Comparison of ENCODE assay signal across 11 cellular contexts in genomic region chr13:19713186-19713965, GRCh38.
DNase-seq lines count a peak whose midpoint lies in the region; ATAC-seq, FAIRE-seq and TF ChIP-seq lines count a peak whose summit lies in the region.
"Had no signal": no experiment of that assay in that cellular context is flagged by ENCODE, and none has a peak within 500 bp of the region (broad histone marks: within the 10 kb centered on the region; RNA-seq: fewer than 3 reads in every experiment).

No MANE protein-coding gene starts in this region.

- no peak overlapping the region for H3K4me3 ChIP-seq in astrocyte of the cerebellum (ENCODE audit: low read depth, low read length)
- no peak overlapping the region for H3K4me3 ChIP-seq in mesenchymal stem cell (ENCODE audit: insufficient read depth in 1 of 2, low read depth in 1 of 2, low read length in 2 of 2)
- no peak overlapping the region for H3K4me3 ChIP-seq in esophagus squamous epithelium
- H3K4me3 ChIP-seq: SJCRH30 had no signal

- no peak overlapping the region for H3K9ac ChIP-seq in mesenchymal stem cell (ENCODE audit: low read length)

- H4K91ac ChIP-seq in mesenchymal stem cell (ENCODE audit: low read length), result no peak overlapping the region

- FAIRE-seq in G401.6 (lab: Jason Lieb, UNC), result peak; percentile 28

- intact Hi-C loops in esophagus squamous epithelium (cut with DNase I), result no loop called here

- H3K14ac ChIP-seq in mesenchymal stem cell (ENCODE audit: low read length in 2 of 2), result no peak overlapping the region

- no peak overlapping the region for H2AK5ac ChIP-seq in mesenchymal stem cell (ENCODE audit: low read length, severe bottlenecking)

- H3K18ac ChIP-seq in mesenchymal stem cell (ENCODE audit: low read depth in 1 of 2, low read length in 2 of 2), result no peak overlapping the region

- H3K23ac ChIP-seq in mesenchymal stem cell (ENCODE audit: low read length in 2 of 2), result no peak overlapping the region

- no peak overlapping the region for H2BK12ac ChIP-seq in mesenchymal stem cell (ENCODE audit: low read length in 2 of 2)

- no peak overlapping the region for H3K4me2 ChIP-seq in mesenchymal stem cell (ENCODE audit: low read length, poor library complexity, severe bottlenecking)

- no peak overlapping the region for H3K4ac ChIP-seq in mesenchymal stem cell (ENCODE audit: low read depth in 1 of 2, low read length in 2 of 2)

- TF ChIP-seq CTCF in astrocyte of the cerebellum (IDR thresholded peaks at IDR 0.05; ENCODE audit: low read depth, low read length, missing control alignments) (no peak), esophagus squamous epithelium (IDR thresholded peaks at IDR 0.05) (no peak)

- 45% methylated on average over 8 of the region's 10 CpGs for WGBS in mesenchymal stem cell
- WGBS in esophagus squamous epithelium, 2 donors, result 63 to 71% methylated on average over 10 of the region's 10 CpGs

- H3K9me3 ChIP-seq in mesenchymal stem cell (ENCODE audit: control insufficient read depth, low read length), result no peaks in the 10 kb centered on the region
- H3K9me3 ChIP-seq in esophagus squamous epithelium, result no peaks in the 10 kb centered on the region
- H3K9me3 ChIP-seq: SJCRH30 had no signal

- no peak for ATAC-seq in HG02938 (IDR thresholded peaks at IDR 0.05; ENCODE audit: unreplicated experiment)

- in situ Hi-C loops in astrocyte of the cerebellum (cut with HindIII; ENCODE audit: low sequenced_read_pairs), result no loop called here

- H3K27ac ChIP-seq in mesenchymal stem cell (ENCODE audit: low read length, poor library complexity, severe bottlenecking) (peak overlapping the region; percentile 23), esophagus squamous epithelium (no peak overlapping the region)
- H3K27ac ChIP-seq: SJCRH30 had no signal

- DNase-seq in LHCN-M2 (ENCODE audit: low read depth), result peak; percentile 53
- DNase-seq in astrocyte of the cerebellum (ENCODE audit: low read depth), result peak; percentile 54
- DNase-seq in mesenchymal stem cell, result peak; percentile 90
- DNase-seq in esophagus squamous epithelium (lab: John Stamatoyannopoulos, UW), result no peak
- no peak for DNase-seq in NCI-H510A treated with DMSO at 0.1 percent for 48 hours (lab: John Stamatoyannopoulos, UW)
- DNase-seq in DMS153 (lab: John Stamatoyannopoulos, UW), result no peak
- DNase-seq: NCI-H2081 treated with DMSO at 0.1 percent for 48 hours; stimulated activated CD4-positive, alpha-beta T cell treated with anti-CD3 and anti-CD28 coated beads, Interleukin-2, amount 100 ng/mL, for 24 hours had no signal

- no peak overlapping the region for H4K8ac ChIP-seq in mesenchymal stem cell (ENCODE audit: low read length)

- H2AFZ ChIP-seq in mesenchymal stem cell (ENCODE audit: low read depth, low read length), result no peak overlapping the region

- TF ChIP-seq POLR2A in esophagus squamous epithelium (IDR thresholded peaks at IDR 0.05), result no peak

- peaks cover 12% of the 10 kb centered on the region for H3K79me1 ChIP-seq in mesenchymal stem cell (replicated peaks; ENCODE audit: low read length, poor library complexity, severe bottlenecking)

- H2BK5ac ChIP-seq in mesenchymal stem cell (ENCODE audit: low read depth, low read length, poor library complexity, severe bottlenecking), result no peak overlapping the region

- H3K27me3 ChIP-seq in mesenchymal stem cell (ENCODE audit: control insufficient read depth in 1 of 2, insufficient read depth in 1 of 2, low read length in 2 of 2), result no peaks in the 10 kb centered on the region
- H3K27me3 ChIP-seq in esophagus squamous epithelium, result no peaks in the 10 kb centered on the region
- H3K27me3 ChIP-seq: SJCRH30 had no signal

- peaks cover 13 to 26% of the 10 kb centered on the region in 2 experiments for H3K36me3 ChIP-seq in mesenchymal stem cell (ENCODE audit: control insufficient read depth in 1 of 2, insufficient read depth in 2 of 2, low read depth in 1 of 2, low read length in 2 of 2)
- peaks cover 0 to 26% (median 0%) of the 10 kb centered on the region in 3 donors for H3K36me3 ChIP-seq in esophagus squamous epithelium

- H2BK120ac ChIP-seq in mesenchymal stem cell (ENCODE audit: low read depth, low read length), result no peak overlapping the region

- H3K4me1 ChIP-seq in mesenchymal stem cell (ENCODE audit: control insufficient read depth, insufficient read depth, low read depth, low read length), result no peaks in the 10 kb centered on the region
- H3K4me1 ChIP-seq in esophagus squamous epithelium, result peaks cover 0 to 4% (median 0%) of the 10 kb centered on the region in 3 donors
- H3K4me1 ChIP-seq: SJCRH30 had no signal

- no peak overlapping the region for H2BK15ac ChIP-seq in mesenchymal stem cell (ENCODE audit: low read depth, poor library complexity, severe bottlenecking)

Comparison
In these comparisons a context has a peak if more than half of its experiments do, and no peak if none do; other contexts are left out.
1. DNase-seq: peak in LHCN-M2 (single experiment), astrocyte of the cerebellum (single experiment) and mesenchymal stem cell (single experiment); none in esophagus squamous epithelium (single experiment), NCI-H510A treated with DMSO at 0.1 percent for 48 hours (single experiment) and DMS153 (single experiment).